In genomic region chr13:48827709-48828108, GRCh38 we compare ENCODE assay signal across 1 cellular context.
TF ChIP-seq lines count a peak whose summit lies in the region.

No MANE protein-coding gene starts in this region.

TF ChIP-seq in IMR-90, 13 proteins besides CTCF, POLR2A, EP300 and RAD21:
- no peak for TF ChIP-seq MAZ (IDR thresholded peaks at IDR 0.05; ENCODE audit: borderline replicate concordance, low read depth, low read length)
- TF ChIP-seq MAFK (IDR thresholded peaks at IDR 0.05; ENCODE audit: low read depth, low read length), result no peak
- no peak for TF ChIP-seq MXI1 (IDR thresholded peaks at IDR 0.05; ENCODE audit: borderline replicate concordance, low read depth, low read length)
- no peak for TF ChIP-seq NFE2L2 (IDR thresholded peaks at IDR 0.05; ENCODE audit: low read depth, low read length)
- no peak for TF ChIP-seq BHLHE40 (IDR thresholded peaks at IDR 0.05; ENCODE audit: low read depth, low read length)
- no peak for TF ChIP-seq CEBPB (IDR thresholded peaks at IDR 0.05; ENCODE audit: low read depth, low read length)
- TF ChIP-seq CHD1 (IDR thresholded peaks at IDR 0.05; ENCODE audit: low read depth, low read length), result no peak
- TF ChIP-seq, protein P1, sequence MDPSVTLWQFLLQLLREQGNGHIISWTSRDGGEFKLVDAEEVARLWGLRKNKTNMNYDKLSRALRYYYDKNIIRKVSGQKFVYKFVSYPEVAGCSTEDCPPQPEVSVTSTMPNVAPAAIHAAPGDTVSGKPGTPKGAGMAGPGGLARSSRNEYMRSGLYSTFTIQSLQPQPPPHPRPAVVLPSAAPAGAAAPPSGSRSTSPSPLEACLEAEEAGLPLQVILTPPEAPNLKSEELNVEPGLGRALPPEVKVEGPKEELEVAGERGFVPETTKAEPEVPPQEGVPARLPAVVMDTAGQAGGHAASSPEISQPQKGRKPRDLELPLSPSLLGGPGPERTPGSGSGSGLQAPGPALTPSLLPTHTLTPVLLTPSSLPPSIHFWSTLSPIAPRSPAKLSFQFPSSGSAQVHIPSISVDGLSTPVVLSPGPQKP (IDR thresholded peaks at IDR 0.05; ENCODE audit: borderline replicate concordance, low read depth, low read length), result no peak
- TF ChIP-seq USF2 (IDR thresholded peaks at IDR 0.05; ENCODE audit: low read depth, low read length), result no peak
- no peak for TF ChIP-seq FOS (IDR thresholded peaks at IDR 0.05; ENCODE audit: low read depth, low read length)
- TF ChIP-seq RCOR1 (IDR thresholded peaks at IDR 0.05; ENCODE audit: insufficient replicate concordance, low read length), result no peak
- no peak for TF ChIP-seq RFX5 (IDR thresholded peaks at IDR 0.05; ENCODE audit: low read depth, low read length)
- no peak for TF ChIP-seq SMC3 (IDR thresholded peaks at IDR 0.05; ENCODE audit: low read depth, low read length)
TF ChIP-seq in IMR-90: peak in this region for 0.
